In genomic region chr6:43278524-43279078, GRCh38 we compare ENCODE assay signal across 15 cellular contexts. TPM values are rescaled to one million over a fixed set of nuclear protein-coding genes. Genes with fewer than 3 reads are reported as not detected.
DNase-seq lines count a peak whose midpoint lies in the region; ATAC-seq, FAIRE-seq and TF ChIP-seq lines count a peak whose summit lies in the region.
"Had no signal": no experiment of that assay in that cellular context is flagged by ENCODE, and none has a peak within 500 bp of the region (broad histone marks: within the 10 kb centered on the region; RNA-seq: fewer than 3 reads in every experiment).

No MANE protein-coding gene starts in this region.

- H3K4me3 Mint-ChIP-seq in endodermal cell = no peak overlapping the region
- no peak overlapping the region for H3K4me3 Mint-ChIP-seq in immature natural killer cell
- H3K4me3 Mint-ChIP-seq: activated CD8-positive, alpha-beta T cell treated with anti-CD3 and anti-CD28 coated beads, Interleukin-2, amount 10 ng/mL, durations not matched to agents 7 days and 5 days had no signal

- no peak for ATAC-seq in pancreas
- ATAC-seq in HG03469 (IDR thresholded peaks at IDR 0.05; ENCODE audit: unreplicated experiment) = no peak
- ATAC-seq: activated CD8-positive, alpha-beta T cell treated with anti-CD3 and anti-CD28 coated beads, Interleukin-2, amount 10 ng/mL, durations not matched to agents 7 days and 5 days had no signal

- peaks cover 42% of the 10 kb centered on the region for H3K27me3 Mint-ChIP-seq in endodermal cell (ENCODE audit: insufficient read depth)
- peaks cover 7 to 15% (median 8%) of the 10 kb centered on the region in 3 donors for H3K27me3 Mint-ChIP-seq in immature natural killer cell (ENCODE audit: low read depth in 3 of 3)

- H3K27me3 ChIP-seq in HUES64 (ENCODE audit: insufficient read depth, low read length) (peaks cover 36% of the 10 kb centered on the region), endodermal cell (ENCODE audit: control insufficient read depth, insufficient read depth, low read length, poor library complexity, severe bottlenecking) (peaks cover 30% of the 10 kb centered on the region), muscle layer of duodenum (ENCODE audit: low read depth, low read length) (peaks cover 7% of the 10 kb centered on the region), pancreas (peaks cover 0 to under 1% (median 0%) of the 10 kb centered on the region in 4 donors)

- no peak overlapping the region for H3K27ac Mint-ChIP-seq in endodermal cell
- no peak overlapping the region for H3K27ac Mint-ChIP-seq in immature natural killer cell
- H3K27ac Mint-ChIP-seq: activated CD8-positive, alpha-beta T cell treated with anti-CD3 and anti-CD28 coated beads, Interleukin-2, amount 10 ng/mL, durations not matched to agents 7 days and 5 days had no signal

- H3K4me1 Mint-ChIP-seq in endodermal cell = peaks cover 32% of the 10 kb centered on the region
- H3K4me1 Mint-ChIP-seq in immature natural killer cell = peaks cover 18 to 26% of the 10 kb centered on the region in 2 donors

- H3K36me3 Mint-ChIP-seq in endodermal cell (ENCODE audit: low read depth) = no peaks in the 10 kb centered on the region
- H3K36me3 Mint-ChIP-seq in immature natural killer cell = no peaks in the 10 kb centered on the region

- no peak for TF ChIP-seq CTCF in AG10803 (conservative IDR thresholded peaks at IDR 0.05; ENCODE audit: low read length)
- no peak for TF ChIP-seq CTCF in endodermal cell (conservative IDR thresholded peaks at IDR 0.05)
- TF ChIP-seq CTCF in pancreas (IDR thresholded peaks at IDR 0.05) = no peak

- 20% methylated on average over 4 of the region's 4 CpGs for WGBS in HUES64
- 25 to 47% methylated on average over 2 to 4 of the region's 4 CpGs for WGBS in endodermal cell (ENCODE audit: insufficient coverage in 1 of 2, insufficient read length in 1 of 2), 2 experiments
- 69 to 78% methylated on average over 4 of the region's 4 CpGs for WGBS in pancreas, 2 donors

- DNase-seq in AG10803 (ENCODE audit: low read depth) (peak; percentile 39), endodermal cell (no peak), pancreas (no peak), immature natural killer cell (no peak), SIG-M5 (lab: John Stamatoyannopoulos, UW) (no peak)
- DNase-seq: activated CD8-positive, alpha-beta T cell treated with anti-CD3 and anti-CD28 coated beads, Interleukin-2, amount 10 ng/mL, durations not matched to agents 7 days and 5 days; NCI-H1105 treated with DMSO at 0.1 percent for 48 hours; NK-92 treated with Interleukin-12 subunit alpha and Interleukin-12 subunit beta, amount 100 ng/mL, for 24 hours; stimulated activated CD4-positive, alpha-beta T cell treated with anti-CD3 and anti-CD28 coated beads, Interleukin-4, amount 100 ng/mL, for 1 hour had no signal

- intact Hi-C loops in pancreas (cut with DNase I) = no loop called here

- H3K27ac ChIP-seq in HUES64 (ENCODE audit: low read depth, low read length) = peak overlapping the region; percentile 35; the same call in 1 of the 2 replicates
- H3K27ac ChIP-seq in endodermal cell (ENCODE audit: low read depth, low read length) = peak overlapping the region; percentile 46
- peak overlapping the region; percentile 86 for H3K27ac ChIP-seq in muscle layer of duodenum (ENCODE audit: low read length)
- no peak overlapping the region for H3K27ac ChIP-seq in pancreas
- H3K27ac ChIP-seq: C4-2B, neutrophil had no signal

- no peak for FAIRE-seq in pancreas (lab: Jason Lieb, UNC)
- FAIRE-seq: endometrium had no signal

- no peaks in the 10 kb centered on the region for H3K9me3 ChIP-seq in HUES64 (ENCODE audit: insufficient read depth, low read depth, low read length)
- H3K9me3 ChIP-seq in endodermal cell (ENCODE audit: control insufficient read depth, low read length) = no peaks in the 10 kb centered on the region
- H3K9me3 ChIP-seq in muscle layer of duodenum (ENCODE audit: control insufficient read depth in 1 of 2, low read length in 2 of 2) = no peaks in the 10 kb centered on the region
- H3K9me3 ChIP-seq in pancreas = no peaks in the 10 kb centered on the region
- H3K9me3 ChIP-seq: neutrophil had no signal

- H3K9me3 Mint-ChIP-seq in endodermal cell (no peaks in the 10 kb centered on the region), immature natural killer cell (no peaks in the 10 kb centered on the region)

- H3K36me3 ChIP-seq in HUES64 (ENCODE audit: insufficient read depth, low read length) = no peaks in the 10 kb centered on the region
- no peaks in the 10 kb centered on the region for H3K36me3 ChIP-seq in endodermal cell (ENCODE audit: control insufficient read depth, insufficient read depth, low read length)
- no peaks in the 10 kb centered on the region for H3K36me3 ChIP-seq in muscle layer of duodenum (ENCODE audit: control insufficient read depth in 1 of 2, insufficient read depth in 2 of 2, low read length in 2 of 2)
- H3K36me3 ChIP-seq in pancreas = no peaks in the 10 kb centered on the region
- H3K36me3 ChIP-seq: neutrophil had no signal

- H3K9ac ChIP-seq in HUES64 (ENCODE audit: low read depth, low read length) (no peak overlapping the region), endodermal cell (ENCODE audit: extremely low read depth, low read length, poor library complexity, severe bottlenecking) (no peak overlapping the region)

- H3K4me1 ChIP-seq in HUES64 (ENCODE audit: insufficient read depth, low read length) = peaks cover 22% of the 10 kb centered on the region
- peaks cover 12% of the 10 kb centered on the region for H3K4me1 ChIP-seq in endodermal cell (ENCODE audit: control insufficient read depth, insufficient read depth, low read length)
- peaks cover 0 to 12% of the 10 kb centered on the region in 2 donors for H3K4me1 ChIP-seq in muscle layer of duodenum (ENCODE audit: control insufficient read depth in 1 of 2, insufficient read depth in 2 of 2, low read length in 2 of 2)
- no peaks in the 10 kb centered on the region for H3K4me1 ChIP-seq in pancreas

- H3K4me3 ChIP-seq in AG10803 (ENCODE audit: low read length) (no peak overlapping the region), HUES64 (ENCODE audit: low read length) (no peak overlapping the region), endodermal cell (ENCODE audit: low read length) (no peak overlapping the region), muscle layer of duodenum (ENCODE audit: low read depth in 1 of 2, low read length in 2 of 2) (no peak overlapping the region), pancreas (no peak overlapping the region)

RNA-seq across cellular contexts. Expression of gene SLC22A7, which starts 19.5 kb away (rescaled TPM):
- polyA plus RNA-seq in HUES64 (2013, experiment 1 of 2) = not detected
- not detected for polyA plus RNA-seq in HUES64 (2013, experiment 2 of 2)
- total RNA-seq in endodermal cell = not detected
- not detected for polyA plus RNA-seq in endodermal cell (2013, experiment 1 of 2)
- not detected for polyA plus RNA-seq in endodermal cell (2013, experiment 2 of 2)
- total RNA-seq in pancreas = under 1 TPM in 1 of 6 donors, not detected in 5; 0.16 TPM
- not detected for polyA plus RNA-seq in pancreas
- polyA plus RNA-seq in immature natural killer cell = not detected
- total RNA-seq: activated CD8-positive, alpha-beta T cell treated with anti-CD3 and anti-CD28 coated beads, Interleukin-2, amount 10 ng/mL, durations not matched to agents 7 days and 5 days had no signal

RNA-seq across cellular contexts. Expression of gene CRIP3, which starts 30.0 kb away (rescaled TPM):
- 9.5 TPM for polyA plus RNA-seq in HUES64 (2013, experiment 1 of 2)
- 12.8 TPM for polyA plus RNA-seq in HUES64 (2013, experiment 2 of 2)
- total RNA-seq in endodermal cell = 10 to 100 TPM; 13.4 to 19.3 TPM
- 8.9 TPM for polyA plus RNA-seq in endodermal cell (2013, experiment 1 of 2)
- 8.4 TPM for polyA plus RNA-seq in endodermal cell (2013, experiment 2 of 2)
- total RNA-seq in pancreas = 1 to 10 TPM in 2 of 6 donors, under 1 TPM in 4; 0.46 to 4.6 (median 0.82) TPM
- 1 to 10 TPM; 4.5 to 9.7 TPM for polyA plus RNA-seq in pancreas
- polyA plus RNA-seq in immature natural killer cell = 1 to 10 TPM in 1 of 3 donors, under 1 TPM in 2; 0.26 to 1.3 (median 0.35) TPM
- total RNA-seq: activated CD8-positive, alpha-beta T cell treated with anti-CD3 and anti-CD28 coated beads, Interleukin-2, amount 10 ng/mL, durations not matched to agents 7 days and 5 days had no signal

RNA-seq across cellular contexts. Expression of gene TTBK1, which starts 35.3 kb away (rescaled TPM):
- polyA plus RNA-seq in HUES64 (2013, experiment 1 of 2) = 0.85 TPM
- polyA plus RNA-seq in HUES64 (2013, experiment 2 of 2) = 0.63 TPM
- total RNA-seq in endodermal cell (under 1 TPM; 0.62 TPM), pancreas (under 1 TPM; 0.08 to 0.19 (median 0.14) TPM)
- 2.1 TPM for polyA plus RNA-seq in endodermal cell (2013, experiment 1 of 2)
- polyA plus RNA-seq in endodermal cell (2013, experiment 2 of 2) = 1.6 TPM
- polyA plus RNA-seq in pancreas (under 1 TPM; 0.45 to 0.57 TPM), immature natural killer cell (not detected)
- total RNA-seq: activated CD8-positive, alpha-beta T cell treated with anti-CD3 and anti-CD28 coated beads, Interleukin-2, amount 10 ng/mL, durations not matched to agents 7 days and 5 days had no signal

RNA-seq across cellular contexts. Expression of gene DNPH1, which starts 49.3 kb away (rescaled TPM):
- polyA plus RNA-seq in HUES64 (2013, experiment 1 of 2) = 40.0 TPM
- polyA plus RNA-seq in HUES64 (2013, experiment 2 of 2) = 55.0 TPM
- 10 to 100 TPM; 48.2 to 66.5 TPM for total RNA-seq in endodermal cell
- polyA plus RNA-seq in endodermal cell (2013, experiment 1 of 2) = 64.4 TPM
- 61.0 TPM for polyA plus RNA-seq in endodermal cell (2013, experiment 2 of 2)
- 10 to 100 TPM; 19.9 to 45.1 (median 38.4) TPM for total RNA-seq in pancreas
- polyA plus RNA-seq in pancreas = 10 to 100 TPM; 56.0 to 73.3 TPM
- 10 to 100 TPM; 23.7 to 36.8 (median 33.6) TPM for polyA plus RNA-seq in immature natural killer cell

Comparison
In these comparisons a context has a peak if more than half of its experiments do, and no peak if none do; other contexts are left out.
1. H3K27ac ChIP-seq: peak in HUES64 (single experiment), endodermal cell (single experiment) and muscle layer of duodenum (single experiment); none in pancreas (0 of 4).